8 cellular contexts compared by ENCODE assay signal in the genomic region with DNA sequence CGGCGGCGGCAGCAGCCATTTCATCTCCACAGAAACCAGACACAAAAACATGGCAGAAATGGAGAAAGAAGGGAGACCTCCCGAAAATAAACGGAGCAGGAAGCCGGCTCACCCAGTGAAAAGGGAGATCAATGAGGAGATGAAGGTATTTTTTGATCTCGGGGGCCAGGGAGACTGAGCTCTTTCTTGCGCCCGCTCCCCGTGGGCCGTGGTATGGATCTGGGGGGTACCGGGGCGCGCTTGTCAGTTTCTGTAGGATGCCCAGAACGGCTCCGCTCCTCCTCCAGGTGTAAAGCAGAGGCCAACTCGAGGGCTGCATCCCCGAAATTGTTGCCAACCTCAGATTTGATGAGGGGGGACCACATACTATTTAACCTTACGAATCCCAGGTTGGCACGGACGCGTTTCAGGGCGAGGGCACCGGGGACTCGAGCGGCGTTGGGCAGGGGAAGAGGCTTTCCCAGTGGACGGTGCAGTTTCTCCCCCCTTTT. TPM values are rescaled to one million over a fixed set of nuclear protein-coding genes. Genes with fewer than 3 reads are reported as not detected.
DNase-seq lines count a peak whose midpoint lies in the region; ATAC-seq, FAIRE-seq and TF ChIP-seq lines count a peak whose summit lies in the region.

No MANE protein-coding gene starts in this region.

- H3K4me2 ChIP-seq in GM12878 (ENCODE audit: control insufficient read depth, insufficient read depth), result peak overlapping the region; percentile 90
- H3K4me2 ChIP-seq in HepG2 (ENCODE audit: low read depth, low read length), result peak overlapping the region; percentile 79

- TF ChIP-seq RAD21 in GM12878 (IDR thresholded peaks at IDR 0.05; ENCODE audit: insufficient read depth, low read depth, low read length), result no peak
- no peak for TF ChIP-seq RAD21 in HepG2 (CRISPR knock-in tag; IDR thresholded peaks at IDR 0.05)

- H3K4me1 ChIP-seq in HUES6 (ENCODE audit: control insufficient read depth, insufficient read depth, low read length) (peaks cover 18% of the 10 kb centered on the region), GM12878 (ENCODE audit: control insufficient read depth, insufficient read depth, low read length) (peaks cover 15% of the 10 kb centered on the region), HepG2 (ENCODE audit: insufficient read depth, low read length) (peaks cover 42% of the 10 kb centered on the region)

- in situ Hi-C loops in GM12878 (cut with MboI), result no loop called here
- in situ Hi-C loops in HepG2 (cut with HindIII; ENCODE audit: extremely low pct_ligation_motif_present, low pct_unique_long_range_greater_than_20kb), result no loop called here

- H3K27ac ChIP-seq in HUES6 (ENCODE audit: low read depth, low read length) (no peak overlapping the region), GM12878 (ENCODE audit: control insufficient read depth, insufficient read depth) (no peak overlapping the region), HepG2 (ENCODE audit: extremely low read length, insufficient read depth, low read length) (peak overlapping the region; percentile 76), temporal lobe (ENCODE audit: low read depth, low read length) (peak overlapping the region; percentile 92)

- no peaks in the 10 kb centered on the region for H3K79me2 ChIP-seq in GM12878 (ENCODE audit: control insufficient read depth, insufficient read depth, low read length)
- H3K79me2 ChIP-seq in HepG2 (ENCODE audit: insufficient read depth, low read length), result peaks cover 47% of the 10 kb centered on the region

- ATAC-seq in GM12878 (peak; percentile 25), HepG2 (no peak), HG02884 (IDR thresholded peaks at IDR 0.05; ENCODE audit: unreplicated experiment) (no peak)

- no peak for DNase-seq in AG09309 (ENCODE audit: low read depth)
- no peak for DNase-seq in GM12878 (ENCODE audit: low read depth, low spot score)
- no peak for DNase-seq in HepG2 (ENCODE audit: low spot score)
- no peak for DNase-seq in stimulated activated CD8-positive, alpha-beta memory T cell treated with anti-CD3 and anti-CD28 coated beads, Interleukin-4, amount 100 ng/mL, for 48 hours
- no peak for DNase-seq in NCI-H146 treated with DMSO at 0.1 percent for 48 hours (lab: John Stamatoyannopoulos, UW; ENCODE audit: unreplicated experiment)

- FAIRE-seq in GM12878 (lab: Jason Lieb, UNC) (peak; percentile 44), HepG2 (lab: Jason Lieb, UNC) (no peak)

- peaks cover 71% of the 10 kb centered on the region for H3K27me3 ChIP-seq in HUES6 (ENCODE audit: control insufficient read depth, insufficient read depth, low read length)
- peaks cover 10 to 34% of the 10 kb centered on the region in 2 experiments for H3K27me3 ChIP-seq in GM12878 (replicated peaks in 1 of 2; ENCODE audit: control insufficient read depth in 2 of 2, insufficient read depth in 2 of 2, low read length in 1 of 2)
- H3K27me3 ChIP-seq in HepG2 (ENCODE audit: control insufficient read depth in 1 of 2, insufficient read depth in 2 of 2, low read length in 2 of 2), result no peaks in the 10 kb centered on the region; a peak in 2 of 5 replicates

- H3K9ac ChIP-seq in HUES6 (ENCODE audit: low read length) (peak overlapping the region; percentile 28), GM12878 (ENCODE audit: control insufficient read depth, insufficient read depth, low read length) (no peak overlapping the region), HepG2 (ENCODE audit: insufficient read depth, low read depth, low read length) (peak overlapping the region; percentile 83)

- H2AFZ ChIP-seq in GM12878 (ENCODE audit: control insufficient read depth, low read depth, low read length), result peak overlapping the region; percentile 54
- no peak overlapping the region for H2AFZ ChIP-seq in HepG2 (ENCODE audit: low read length)

- BruUV-seq in GM12878 (replicated peaks; lab: Mats Ljungman, UMichigan) (no TSS peak), HepG2 (replicated peaks; lab: Mats Ljungman, UMichigan) (no TSS peak)

- POLR2A ChIA-PET in GM12878 (lab: Charles Lee) (no interaction called here), HepG2 (lab: Yijun Ruan, JAX) (interaction anchor here (1.6 to 4.9 kb wide), 2 partner anchors 31 to 50 kb away, joined by 5 to 50 read pairs; a partner anchor contains a TSS)

- H3K9me3 ChIP-seq in HUES6 (ENCODE audit: control insufficient read depth, insufficient read depth, low read depth, low read length) (no peaks in the 10 kb centered on the region), GM12878 (replicated peaks; ENCODE audit: control insufficient read depth, insufficient read depth, low read length) (no peaks in the 10 kb centered on the region), HepG2 (ENCODE audit: low read length) (no peaks in the 10 kb centered on the region)

- H3K36me3 ChIP-seq in HUES6 (ENCODE audit: control insufficient read depth, insufficient read depth, low read length) (no peaks in the 10 kb centered on the region), GM12878 (ENCODE audit: control insufficient read depth in 2 of 2, insufficient read depth in 2 of 2, low read length in 1 of 2) (no peaks in the 10 kb centered on the region), HepG2 (replicated peaks in 1 of 2; ENCODE audit: control insufficient read depth in 1 of 2, insufficient read depth in 2 of 2, low read length in 2 of 2) (no peaks in the 10 kb centered on the region)

- TF ChIP-seq EP300 in GM12878 (IDR thresholded peaks at IDR 0.05; ENCODE audit: borderline replicate concordance in 1 of 2, control insufficient read depth in 1 of 2, low read depth in 2 of 2, low read length in 2 of 2) (no peak), HepG2 (IDR thresholded peaks at IDR 0.05; ENCODE audit: low read depth in 2 of 2, low read length in 2 of 2) (no peak), HepG2 (CRISPR knock-in tag; IDR thresholded peaks at IDR 0.05; ENCODE audit: borderline replicate concordance) (no peak)

- H4K20me1 ChIP-seq in GM12878 (ENCODE audit: control insufficient read depth, insufficient read depth), result no peaks in the 10 kb centered on the region
- no peaks in the 10 kb centered on the region for H4K20me1 ChIP-seq in HepG2 (ENCODE audit: insufficient read depth, low read length)

- intact Hi-C loops in GM12878 (cut with micrococcal nuclease; ENCODE audit: unreplicated experiment), result no loop called here
- intact Hi-C loops in HepG2 (cut with micrococcal nuclease; ENCODE audit: unreplicated experiment), result loop anchor here (1.0 to 10.0 kb wide), 2 partner anchors 31 to 176 kb away; a partner anchor contains a TSS

- SMC1A ChIA-PET in GM12878 (lab: Charles Lee; ENCODE audit: uncharacterized antibody, unreplicated experiment), result no interaction called here

- H3K4me3 ChIP-seq in AG09309 (ENCODE audit: control insufficient read depth, low read depth, low read length), result peak overlapping the region; percentile 62
- H3K4me3 ChIP-seq in HUES6 (ENCODE audit: low read depth, low read length), result peak overlapping the region; percentile 70
- peak overlapping the region; percentile 94 for H3K4me3 ChIP-seq in GM12878
- peak overlapping the region; percentile 94 to 98 (median 96) for H3K4me3 ChIP-seq in HepG2 (replicated peaks in 1 of 3; ENCODE audit: insufficient read depth in 1 of 3, low read depth in 2 of 3, low read length in 3 of 3)

- RAD21 ChIA-PET in GM12878 (lab: Charles Lee; ENCODE audit: unreplicated experiment), result no interaction called here

- CTCF ChIA-PET in GM12878 (lab: Yijun Ruan, JAX), result no interaction called here
- CTCF ChIA-PET in HepG2 (lab: Yijun Ruan, JAX; ENCODE audit: low intra/inter-chr PET ratio, low total read pairs), result no interaction called here

- TF ChIP-seq POLR2A in GM12878 (IDR thresholded peaks at IDR 0.05; ENCODE audit: low read depth, low read length) (no peak), HepG2 (IDR thresholded peaks at IDR 0.05; ENCODE audit: insufficient read depth in 1 of 2, low read depth in 2 of 2, low read length in 2 of 2) (no peak)

- WGBS in GM12878 (ENCODE audit: insufficient coverage, insufficient replicate concordance, low lambda C conversion rate, missing lambda C conversion rate), result under 1% methylated on average over 28 of the region's 28 CpGs
- 1% methylated on average over 11 of the region's 28 CpGs for WGBS in HepG2 (ENCODE audit: low lambda C conversion rate)

- TF ChIP-seq CTCF in AG09309 (IDR thresholded peaks at IDR 0.05; ENCODE audit: control insufficient read depth, insufficient read depth, low read depth, low read length, missing control alignments) (no peak), GM12878 (IDR thresholded peaks at IDR 0.05 in 2 of 3, conservative IDR thresholded peaks at IDR 0.05 in 1 of 3; ENCODE audit: control insufficient read depth in 2 of 3, extremely low read depth in 1 of 3, insufficient read depth in 1 of 3, low read depth in 3 of 3, low read length in 3 of 3) (no peak), HepG2 (CRISPR knock-in tag; IDR thresholded peaks at IDR 0.05) (no peak)

RNA-seq across cellular contexts. Expression of a gene that starts 0.7 kb away (rescaled TPM):
- total RNA-seq in GM12878 (2013; cell fraction: nucleolus; rRNA removed), result 0.54 and 1.5 TPM in 2 replicates
- total RNA-seq in GM12878 (2014; rRNA removed) (0.49 and 0.56 TPM in 2 replicates), GM12878 (2014; rRNA removed; fragmentation: Illumina TruSeq; extraction: Trizol) (0.78 and 0.85 TPM in 2 replicates), GM12878 (2021) (0.56 and 0.96 TPM in 2 replicates), HepG2 (2016; rRNA removed; fragmentation: Illumina TruSeq; extraction: Trizol) (5.0 and 6.9 TPM in 2 replicates), temporal lobe (58.0 TPM)
- polyA plus RNA-seq in GM12878 (2011; ENCODE audit: low read depth), result 0.13 TPM
- polyA plus RNA-seq in GM12878 (2011; rRNA removed) (0.48 and 0.49 TPM in 2 replicates), GM12878 (2014; fragmentation: Illumina TruSeq; extraction: Trizol) (0.53 and 1.2 TPM in 2 replicates), GM12878 (2014; fragmentation: Nextera tagmentation; extraction: Ambion mirVana) (1 to 10 TPM; 1.5 to 1.9 TPM), GM12878 (2014; rRNA removed) (0.51 and 1.1 TPM in 2 replicates), GM12878 (2016; fragmentation: Nextera tagmentation; extraction: Ambion mirVana) (under 1 TPM; 0.72 to 0.84 TPM), HepG2 (2011; rRNA removed) (1.2 and 1.5 TPM in 2 replicates)
- polyA plus RNA-seq in GM12878 (2011; cell fraction: cytosol; rRNA removed), result 0.15 and 0.16 TPM in 2 replicates
- polyA plus RNA-seq in GM12878 (2011; cell fraction: nucleus; rRNA removed), result 0.42 and 0.45 TPM in 2 replicates
- 0.10 and 0.19 TPM in 2 replicates for polyA plus RNA-seq in GM12878 (2012)
- polyA minus RNA-seq in GM12878 (2011; rRNA and poly(A)+ RNA removed), result 0.26 and 0.44 TPM in 2 replicates
- 0.42 TPM in 1 of 2 replicates, not detected in the other for polyA minus RNA-seq in GM12878 (2011; cell fraction: cytosol; rRNA and poly(A)+ RNA removed)
- polyA minus RNA-seq in GM12878 (2011; cell fraction: nucleus; rRNA and poly(A)+ RNA removed), result 0.97 and 1.2 TPM in 2 replicates
- total RNA-seq in HepG2 (2016; cell fraction: cytosol; rRNA removed; fragmentation: Illumina TruSeq; extraction: Trizol; ENCODE audit: low read depth), result 16.8 and 17.1 TPM in 2 replicates
- 4.6 and 7.3 TPM in 2 replicates for total RNA-seq in HepG2 (2016; cell fraction: insoluble cytoplasmic fraction; rRNA removed; fragmentation: Illumina TruSeq; extraction: Trizol)
- 9.6 and 9.9 TPM in 2 replicates for total RNA-seq in HepG2 (2016; cell fraction: membrane; rRNA removed; fragmentation: Illumina TruSeq; extraction: Trizol)
- 20.2 and 20.8 TPM in 2 replicates for total RNA-seq in HepG2 (2016; cell fraction: nucleus; rRNA removed; fragmentation: Illumina TruSeq; extraction: Trizol)
- 0.68 and 0.69 TPM in 2 replicates for polyA plus RNA-seq in HepG2 (2011; cell fraction: cytosol; rRNA removed)
- 2.6 and 4.7 TPM in 2 replicates for polyA plus RNA-seq in HepG2 (2011; cell fraction: nucleus; rRNA removed)
- polyA plus RNA-seq in HepG2 (2012), result 7.5 and 8.9 TPM in 2 replicates
- 3.7 and 4.0 TPM in 2 replicates for polyA plus RNA-seq in HepG2 (2016; cell fraction: cytosol; fragmentation: Illumina TruSeq; extraction: Trizol; ENCODE audit: low read depth)
- 7.3 and 10.4 TPM in 2 replicates for polyA plus RNA-seq in HepG2 (2016; cell fraction: insoluble cytoplasmic fraction; fragmentation: Illumina TruSeq; extraction: Trizol; ENCODE audit: low read depth)
- polyA plus RNA-seq in HepG2 (2016; cell fraction: membrane; fragmentation: Illumina TruSeq; extraction: Trizol; ENCODE audit: low read depth), result 7.3 and 8.1 TPM in 2 replicates
- 11.6 and 12.0 TPM in 2 replicates for polyA plus RNA-seq in HepG2 (2016; cell fraction: nucleus; fragmentation: Illumina TruSeq; extraction: Trizol; ENCODE audit: insufficient read depth, low read depth)
- 0.12 and 2.0 TPM in 2 replicates for polyA minus RNA-seq in HepG2 (2011; rRNA and poly(A)+ RNA removed; ENCODE audit: low replicate concordance)
- polyA minus RNA-seq in HepG2 (2011; cell fraction: cytosol; rRNA and poly(A)+ RNA removed), result 2.5 and 3.5 TPM in 2 replicates
- polyA minus RNA-seq in HepG2 (2011; cell fraction: nucleus; rRNA and poly(A)+ RNA removed), result 17.2 and 22.7 TPM in 2 replicates

RNA-seq across cellular contexts. Expression of a gene that starts 31.2 kb away (rescaled TPM):
- 24.2 and 27.0 TPM in 2 replicates for total RNA-seq in GM12878 (2013; cell fraction: nucleolus; rRNA removed)
- 7.7 and 9.2 TPM in 2 replicates for total RNA-seq in GM12878 (2014; rRNA removed)
- total RNA-seq in GM12878 (2014; rRNA removed; fragmentation: Illumina TruSeq; extraction: Trizol), result 9.9 and 10.1 TPM in 2 replicates
- 10.1 and 10.5 TPM in 2 replicates for total RNA-seq in GM12878 (2021)
- 5.9 TPM for polyA plus RNA-seq in GM12878 (2011; ENCODE audit: low read depth)
- 15.1 and 15.5 TPM in 2 replicates for polyA plus RNA-seq in GM12878 (2011; rRNA removed)
- 10.2 and 10.4 TPM in 2 replicates for polyA plus RNA-seq in GM12878 (2011; cell fraction: cytosol; rRNA removed)
- 9.3 and 10.5 TPM in 2 replicates for polyA plus RNA-seq in GM12878 (2011; cell fraction: nucleus; rRNA removed)
- polyA plus RNA-seq in GM12878 (2012), result 6.7 and 9.5 TPM in 2 replicates
- polyA plus RNA-seq in GM12878 (2014; fragmentation: Illumina TruSeq; extraction: Trizol), result 9.0 and 9.2 TPM in 2 replicates
- polyA plus RNA-seq in GM12878 (2014; fragmentation: Nextera tagmentation; extraction: Ambion mirVana), result 1 to 10 TPM; 7.9 to 9.1 TPM
- polyA plus RNA-seq in GM12878 (2014; rRNA removed), result 7.7 and 8.1 TPM in 2 replicates
- polyA plus RNA-seq in GM12878 (2016; fragmentation: Nextera tagmentation; extraction: Ambion mirVana), result 10 to 100 TPM; 12.7 to 13.5 TPM
- polyA minus RNA-seq in GM12878 (2011; rRNA and poly(A)+ RNA removed), result 14.1 and 25.8 TPM in 2 replicates
- polyA minus RNA-seq in GM12878 (2011; cell fraction: cytosol; rRNA and poly(A)+ RNA removed), result 5.0 and 6.3 TPM in 2 replicates
- 29.1 and 55.9 TPM in 2 replicates for polyA minus RNA-seq in GM12878 (2011; cell fraction: nucleus; rRNA and poly(A)+ RNA removed)
- 17.0 and 23.7 TPM in 2 replicates for total RNA-seq in HepG2 (2016; rRNA removed; fragmentation: Illumina TruSeq; extraction: Trizol)
- 2.9 and 3.2 TPM in 2 replicates for total RNA-seq in HepG2 (2016; cell fraction: cytosol; rRNA removed; fragmentation: Illumina TruSeq; extraction: Trizol; ENCODE audit: low read depth)
- 18.3 and 23.8 TPM in 2 replicates for total RNA-seq in HepG2 (2016; cell fraction: insoluble cytoplasmic fraction; rRNA removed; fragmentation: Illumina TruSeq; extraction: Trizol)
- 9.3 and 9.5 TPM in 2 replicates for total RNA-seq in HepG2 (2016; cell fraction: membrane; rRNA removed; fragmentation: Illumina TruSeq; extraction: Trizol)
- 14.1 and 15.4 TPM in 2 replicates for total RNA-seq in HepG2 (2016; cell fraction: nucleus; rRNA removed; fragmentation: Illumina TruSeq; extraction: Trizol)
- 12.5 and 16.2 TPM in 2 replicates for polyA plus RNA-seq in HepG2 (2011; rRNA removed)
- 9.6 and 11.7 TPM in 2 replicates for polyA plus RNA-seq in HepG2 (2011; cell fraction: cytosol; rRNA removed)
- polyA plus RNA-seq in HepG2 (2011; cell fraction: nucleus; rRNA removed), result 7.2 and 7.4 TPM in 2 replicates
- polyA plus RNA-seq in HepG2 (2012), result 9.1 and 10.3 TPM in 2 replicates
- polyA plus RNA-seq in HepG2 (2016; cell fraction: cytosol; fragmentation: Illumina TruSeq; extraction: Trizol; ENCODE audit: low read depth), result 2.9 TPM in 2 replicates
- polyA plus RNA-seq in HepG2 (2016; cell fraction: insoluble cytoplasmic fraction; fragmentation: Illumina TruSeq; extraction: Trizol; ENCODE audit: low read depth), result 23.7 and 26.1 TPM in 2 replicates
- polyA plus RNA-seq in HepG2 (2016; cell fraction: membrane; fragmentation: Illumina TruSeq; extraction: Trizol; ENCODE audit: low read depth), result 5.0 and 6.5 TPM in 2 replicates
- polyA plus RNA-seq in HepG2 (2016; cell fraction: nucleus; fragmentation: Illumina TruSeq; extraction: Trizol; ENCODE audit: insufficient read depth, low read depth), result 9.4 and 12.7 TPM in 2 replicates
- 31.3 and 38.1 TPM in 2 replicates for polyA minus RNA-seq in HepG2 (2011; rRNA and poly(A)+ RNA removed; ENCODE audit: low replicate concordance)
- 11.1 and 12.6 TPM in 2 replicates for polyA minus RNA-seq in HepG2 (2011; cell fraction: cytosol; rRNA and poly(A)+ RNA removed)
- polyA minus RNA-seq in HepG2 (2011; cell fraction: nucleus; rRNA and poly(A)+ RNA removed), result 31.7 and 32.4 TPM in 2 replicates
- total RNA-seq in temporal lobe, result 7.9 TPM

Comparison
In these comparisons a context has a peak if more than half of its experiments do, and no peak if none do; other contexts are left out.
1. H3K27ac ChIP-seq: peak in HepG2 (single experiment) and temporal lobe (single experiment); none in HUES6 (single experiment) and GM12878 (single experiment).
2. Peak in every context shown above with its lines, with median percentiles within 50 percentile points of each other: H3K4me3 ChIP-seq.